Comparison of ENCODE assay signal across 7 cellular contexts in the genomic region with DNA sequence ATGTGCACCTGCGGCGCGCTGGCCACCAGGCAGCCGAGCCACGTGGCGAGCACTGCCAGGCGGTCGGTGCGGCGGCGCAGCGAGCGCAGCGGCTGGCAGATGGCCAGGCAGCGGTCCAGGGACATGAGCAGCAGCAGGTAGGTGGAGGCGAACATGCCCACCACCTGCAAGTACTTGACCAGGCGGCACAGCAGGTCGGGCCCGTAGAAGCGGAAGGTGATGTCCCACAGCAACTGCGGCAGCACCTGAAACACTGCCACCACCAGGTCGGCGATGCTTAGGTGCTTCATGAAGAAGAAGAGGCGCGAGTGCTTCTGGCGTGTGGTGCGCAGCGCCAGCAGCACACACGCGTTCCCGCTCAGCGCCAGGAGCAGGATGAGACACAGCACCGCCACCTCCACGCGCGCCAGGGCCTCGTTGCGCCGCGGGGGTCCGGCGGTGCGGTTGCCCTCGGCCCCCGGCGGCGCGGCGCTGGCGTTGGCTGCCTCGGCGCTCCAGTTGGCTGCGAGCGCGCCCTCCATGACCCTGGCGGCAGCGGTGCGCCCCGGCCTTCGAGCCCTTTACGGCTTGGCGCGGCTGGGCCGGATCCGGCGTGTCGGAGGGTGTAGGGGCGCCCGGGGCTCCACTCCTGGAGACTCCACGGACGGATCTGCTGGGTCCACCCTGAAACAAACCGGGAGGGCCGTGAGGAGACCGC. TPM values are rescaled to one million over a fixed set of nuclear protein-coding genes. Genes with fewer than 3 reads are reported as not detected.
A peak's percentile ranks its signal among the peaks of the same experiment; 100 is the strongest.
DNase-seq lines count a peak whose midpoint lies in the region; ATAC-seq and TF ChIP-seq lines count a peak whose summit lies in the region.

No MANE protein-coding gene starts in this region.

- peaks cover 0 to 26% of the 10 kb centered on the region in 2 donors for H3K4me1 ChIP-seq in muscle layer of duodenum (ENCODE audit: control insufficient read depth in 1 of 2, insufficient read depth in 2 of 2, low read length in 2 of 2)

- H3K27ac ChIP-seq in muscle layer of duodenum (ENCODE audit: low read length) = no peak overlapping the region

- in situ Hi-C loops in KBM-7 (cut with MboI; ENCODE audit: low pct_unique_long_range_greater_than_20kb, low sequenced_read_pairs) = no loop called here

- no peaks in the 10 kb centered on the region for H3K36me3 ChIP-seq in muscle layer of duodenum (ENCODE audit: control insufficient read depth in 1 of 2, insufficient read depth in 2 of 2, low read length in 2 of 2)

- peak overlapping the region; percentile 21 to 58 for H3K4me3 ChIP-seq in muscle layer of duodenum (ENCODE audit: low read depth in 1 of 2, low read length in 2 of 2)

- peak; percentile 40 for DNase-seq in NCI-H1092 treated with DMSO at 0.1 percent for 48 hours (lab: John Stamatoyannopoulos, UW)
- DNase-seq in chondrocyte (ENCODE audit: low spot score) = no peak
- no peak for DNase-seq in NAMALWA (ENCODE audit: low spot score)
- no peak for DNase-seq in KBM-7

- no peaks in the 10 kb centered on the region for H3K27me3 Mint-ChIP-seq in chondrocyte (ENCODE audit: low read depth)

- H3K27me3 ChIP-seq in muscle layer of duodenum (ENCODE audit: low read depth, low read length) = peaks cover 31% of the 10 kb centered on the region

- peak; percentile 40 for TF ChIP-seq CTCF in chondrocyte (IDR thresholded peaks at IDR 0.05)

- H3K4me1 Mint-ChIP-seq in chondrocyte (ENCODE audit: low read depth) = peaks cover 53% of the 10 kb centered on the region

- no peaks in the 10 kb centered on the region for H3K9me3 ChIP-seq in muscle layer of duodenum (ENCODE audit: control insufficient read depth in 1 of 2, low read length in 2 of 2)

- peaks cover 8% of the 10 kb centered on the region for H3K36me3 Mint-ChIP-seq in chondrocyte (ENCODE audit: low read depth)

- ATAC-seq in GM18498 (IDR thresholded peaks at IDR 0.05; ENCODE audit: unreplicated experiment) (peak; percentile 68), GM21576 (IDR thresholded peaks at IDR 0.05; ENCODE audit: unreplicated experiment) (peak; percentile 44)

- no peaks in the 10 kb centered on the region for H3K9me3 Mint-ChIP-seq in chondrocyte (ENCODE audit: low read depth)

- no peak overlapping the region for H3K27ac Mint-ChIP-seq in chondrocyte (ENCODE audit: unreplicated experiment)

- peak overlapping the region; percentile 88 for H3K4me3 Mint-ChIP-seq in chondrocyte (ENCODE audit: unreplicated experiment)

RNA-seq across cellular contexts. Expression of a gene that starts 1.6 kb away (rescaled TPM):
- total RNA-seq in chondrocyte = 48.5 to 90.8 TPM (median 48.8 TPM) in 3 replicates

RNA-seq across cellular contexts. Expression of a gene that starts 34.2 kb away (rescaled TPM):
- total RNA-seq in chondrocyte = not detected in 3 replicates
